ENCODE assay signal across 8 cellular contexts in the genomic region with DNA sequence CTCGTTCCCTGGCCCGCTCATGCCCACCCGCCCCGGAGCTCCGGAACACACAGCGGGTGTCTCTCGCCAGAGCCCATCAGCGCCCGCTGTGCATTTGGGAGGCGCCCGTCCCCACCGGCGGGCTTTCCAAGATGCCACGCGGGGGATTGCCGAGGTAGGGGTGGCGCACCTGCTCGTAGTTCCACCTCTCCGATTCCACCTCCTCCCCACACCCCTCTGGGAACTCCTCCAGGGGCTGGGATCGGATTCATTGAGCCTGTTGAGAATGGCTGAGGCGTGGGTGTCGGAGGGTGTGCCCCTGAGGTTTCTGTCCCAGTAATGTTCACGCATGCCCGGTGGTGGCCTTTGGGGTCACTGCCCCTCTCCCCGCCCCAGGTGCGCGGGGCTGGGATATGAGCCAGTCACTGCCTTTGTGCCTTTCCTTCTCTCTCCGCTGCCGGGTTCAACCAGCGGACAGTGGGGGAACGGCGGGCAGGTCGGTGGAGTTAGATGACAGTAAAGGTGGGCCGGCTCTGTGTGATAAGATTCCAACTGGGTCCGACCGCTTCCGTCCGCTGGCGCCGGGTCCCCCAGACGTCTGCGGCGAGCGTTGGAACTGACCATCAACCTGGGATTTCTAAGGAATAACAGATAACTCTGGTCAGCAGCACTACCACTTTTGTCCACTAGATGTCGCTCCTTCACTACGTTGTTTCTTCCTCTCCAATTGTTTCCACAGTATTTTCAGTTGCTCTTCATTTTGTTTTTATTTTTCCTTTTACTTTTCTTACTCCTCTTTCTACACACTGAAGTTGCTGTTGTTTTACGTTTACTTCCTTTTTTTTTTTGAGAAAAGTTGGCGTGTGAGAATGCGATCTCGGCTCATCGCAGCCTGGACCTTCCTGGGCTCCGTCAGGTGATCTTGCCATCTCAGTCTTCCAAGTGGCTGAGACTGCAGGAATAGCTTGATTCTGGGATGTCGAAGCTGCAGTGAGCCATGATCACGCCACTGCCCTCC.
DNase-seq lines count a peak whose midpoint lies in the region; ATAC-seq and TF ChIP-seq lines count a peak whose summit lies in the region.

No MANE protein-coding gene starts in this region.

- peak; percentile 80 for TF ChIP-seq CTCF in AG04449 (IDR thresholded peaks at IDR 0.05; ENCODE audit: insufficient read depth, low read length, missing control alignments)
- TF ChIP-seq CTCF in epithelial cell of esophagus (IDR thresholded peaks at IDR 0.05; ENCODE audit: insufficient read depth, low read depth, low read length, missing control alignments) = peak; percentile 89

- H3K9ac ChIP-seq in mucosa of stomach (ENCODE audit: low read length) = peak overlapping the region; percentile 77

- POLR2A ChIA-PET in AG04449 (lab: Yijun Ruan, JAX) = no interaction called here

- no peaks in the 10 kb centered on the region for H3K9me3 ChIP-seq in mucosa of stomach (ENCODE audit: control insufficient read depth, low read length)

- CTCF ChIA-PET in AG04449 (lab: Yijun Ruan, JAX) = interaction anchor here (0.8 to 2.1 kb wide), 7 partner anchors 8 to 1135 kb away, joined by 3 to 17 read pairs (median 3); a partner anchor contains a TSS

- DNase-seq in AG04449 (ENCODE audit: low read depth, low spot score) = peak; percentile 2
- DNase-seq in NCI-H82 (lab: John Stamatoyannopoulos, UW) = peak; percentile 88
- peak; percentile 61 for DNase-seq in activated CD8-positive, alpha-beta memory T cell treated with anti-CD3 and anti-CD28 coated beads, Interleukin-2, amount 50 U/mL, for 4 hours
- DNase-seq in epithelial cell of esophagus (ENCODE audit: low read depth) = peak; percentile 71
- peak; percentile 54 for DNase-seq in stimulated activated CD8-positive, alpha-beta memory T cell treated with anti-CD3 and anti-CD28 coated beads, Interleukin-7, amount 100 ng/mL, for 24 hours (ENCODE audit: low read depth)

- ATAC-seq in GM18498 (IDR thresholded peaks at IDR 0.05; ENCODE audit: unreplicated experiment) (peak; percentile 76), HG03159 (IDR thresholded peaks at IDR 0.05; ENCODE audit: unreplicated experiment) (peak; percentile 67)

- H3K27me3 ChIP-seq in mucosa of stomach (ENCODE audit: control insufficient read depth, insufficient read depth, low read length) = peaks cover 6% of the 10 kb centered on the region

- H3K36me3 ChIP-seq in mucosa of stomach (ENCODE audit: control insufficient read depth, insufficient read depth, low read length) = no peaks in the 10 kb centered on the region

- H3K4me3 ChIP-seq in AG04449 (ENCODE audit: low read depth, low read length) (peak overlapping the region; percentile 39), epithelial cell of esophagus (ENCODE audit: low read length) (peak overlapping the region; percentile 53), mucosa of stomach (ENCODE audit: low read length) (peak overlapping the region; percentile 74)

- H3K4me1 ChIP-seq in mucosa of stomach (ENCODE audit: control insufficient read depth, insufficient read depth, low read length) = no peaks in the 10 kb centered on the region

Comparison
In these comparisons a context has a peak if more than half of its experiments do, and no peak if none do; other contexts are left out.
1. Peak in every context shown above with its lines: DNase-seq, ATAC-seq and H3K4me3 ChIP-seq.
2. DNase-seq: peak in every context shown above with its lines; median percentile 88 in NCI-H82; 71 in epithelial cell of esophagus; 61 in activated CD8-positive, alpha-beta memory T cell treated with anti-CD3 and anti-CD28 coated beads, Interleukin-2, amount 50 U/mL, for 4 hours; 54 in stimulated activated CD8-positive, alpha-beta memory T cell treated with anti-CD3 and anti-CD28 coated beads, Interleukin-7, amount 100 ng/mL, for 24 hours; 2 in AG04449.